ENCODE assay signal across 21 cellular contexts in the genomic region with DNA sequence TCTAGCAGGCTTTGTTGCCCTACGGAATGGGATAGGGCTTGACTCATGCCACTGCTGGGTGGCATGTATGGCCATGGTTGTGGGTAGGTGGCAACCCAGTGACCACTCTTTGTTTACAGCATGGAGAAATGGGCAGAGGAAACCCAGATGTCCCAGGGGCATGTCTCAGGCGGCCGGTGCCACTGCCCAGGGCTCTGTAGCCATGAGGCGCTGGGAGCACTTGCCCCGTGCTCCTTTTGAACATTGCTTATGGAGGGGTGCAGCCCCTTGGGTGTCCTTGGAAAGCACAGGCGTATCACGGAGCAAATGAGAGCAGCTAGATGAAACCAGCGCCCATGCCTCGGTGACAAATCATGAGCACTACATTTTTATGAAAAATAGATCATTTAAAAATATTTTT.
DNase-seq lines count a peak whose midpoint lies in the region; ATAC-seq and TF ChIP-seq lines count a peak whose summit lies in the region.
"Had no signal": no experiment of that assay in that cellular context is flagged by ENCODE, and none has a peak within 500 bp of the region (broad histone marks: within the 10 kb centered on the region; RNA-seq: fewer than 3 reads in every experiment).

No MANE protein-coding gene starts in this region.

- H3K36me3 ChIP-seq in left ventricle myocardium inferior: peaks cover 10% of the 10 kb centered on the region
- no peaks in the 10 kb centered on the region for H3K36me3 ChIP-seq in mesenchymal stem cell (ENCODE audit: control insufficient read depth in 1 of 2, insufficient read depth in 2 of 2, low read depth in 1 of 2, low read length in 2 of 2)
- H3K36me3 ChIP-seq in sigmoid colon: no peaks in the 10 kb centered on the region
- no peaks in the 10 kb centered on the region for H3K36me3 ChIP-seq in spleen

- H3K23ac ChIP-seq in mesenchymal stem cell (ENCODE audit: low read length in 2 of 2): no peak overlapping the region

- H3K4me3 Mint-ChIP-seq in activated T-cell treated with anti-CD3 and anti-CD28 coated beads, Interleukin-2, amount 50 U/mL, for 72 hours: no peak overlapping the region
- H3K4me3 Mint-ChIP-seq: GM23338, H9 had no signal

- H3K27ac ChIP-seq in left ventricle myocardium inferior (replicated peaks) (peak overlapping the region; percentile 89), mesenchymal stem cell (ENCODE audit: low read length, poor library complexity, severe bottlenecking) (no peak overlapping the region), sigmoid colon (peak overlapping the region; percentile 19 to 88 (median 84)), spleen (peak overlapping the region in 3 of 8 donors; percentile 28 to 48 (median 43))

- TF ChIP-seq EP300 in sigmoid colon (IDR thresholded peaks at IDR 0.05): no peak

- H4K8ac ChIP-seq in mesenchymal stem cell (ENCODE audit: low read length): peak overlapping the region; percentile 27

- no peaks in the 10 kb centered on the region for H3K79me1 ChIP-seq in mesenchymal stem cell (replicated peaks; ENCODE audit: low read length, poor library complexity, severe bottlenecking)

- peak overlapping the region; percentile 64 for H2BK15ac ChIP-seq in mesenchymal stem cell (ENCODE audit: low read depth, poor library complexity, severe bottlenecking)

- no peak overlapping the region for H3K4me2 ChIP-seq in mesenchymal stem cell (ENCODE audit: low read length, poor library complexity, severe bottlenecking)
- H3K4me2 ChIP-seq: GM23338 had no signal

- TF ChIP-seq CTCF in left ventricle myocardium inferior (IDR thresholded peaks at IDR 0.05; ENCODE audit: borderline replicate concordance): no peak
- no peak for TF ChIP-seq CTCF in sigmoid colon (IDR thresholded peaks at IDR 0.05)
- TF ChIP-seq CTCF in spleen (IDR thresholded peaks at IDR 0.05 in 8 of 11, conservative IDR thresholded peaks at IDR 0.05 in 3 of 11): no peak

- no peak overlapping the region for H3K4me3 ChIP-seq in left ventricle myocardium inferior
- H3K4me3 ChIP-seq in mesenchymal stem cell (ENCODE audit: insufficient read depth in 1 of 2, low read depth in 1 of 2, low read length in 2 of 2): no peak overlapping the region
- no peak overlapping the region for H3K4me3 ChIP-seq in sigmoid colon
- no peak overlapping the region for H3K4me3 ChIP-seq in spleen
- H3K4me3 ChIP-seq: GM23338, K562 had no signal

- no peaks in the 10 kb centered on the region for H3K9me3 Mint-ChIP-seq in activated T-cell treated with anti-CD3 and anti-CD28 coated beads, Interleukin-2, amount 50 U/mL, for 72 hours
- H3K9me3 Mint-ChIP-seq: GM23338, H9 had no signal

- WGBS in mesenchymal stem cell: 97% methylated on average over 9 of the region's 9 CpGs
- WGBS in sigmoid colon, 2 donors: 93 to 95% methylated on average over 9 of the region's 9 CpGs
- WGBS in spleen, 5 donors: 80 to 95% (median 89%) methylated on average over 7 to 9 of the region's 9 CpGs

- peak overlapping the region; percentile 77 for H2BK120ac ChIP-seq in mesenchymal stem cell (ENCODE audit: low read depth, low read length)

- H2BK5ac ChIP-seq in mesenchymal stem cell (ENCODE audit: low read depth, low read length, poor library complexity, severe bottlenecking): no peak overlapping the region

- peak overlapping the region; percentile 80 to 84 for H2BK12ac ChIP-seq in mesenchymal stem cell (ENCODE audit: low read length in 2 of 2)

- H3K14ac ChIP-seq in mesenchymal stem cell (ENCODE audit: low read length in 2 of 2): peak overlapping the region in 1 of 2 experiments; percentile 7

- no peak overlapping the region for H3K9ac ChIP-seq in mesenchymal stem cell (ENCODE audit: low read length)

- peak overlapping the region; percentile 56 to 69 for H3K18ac ChIP-seq in mesenchymal stem cell (ENCODE audit: low read depth in 1 of 2, low read length in 2 of 2)

- no peaks in the 10 kb centered on the region for H3K4me1 Mint-ChIP-seq in activated T-cell treated with anti-CD3 and anti-CD28 coated beads, Interleukin-2, amount 50 U/mL, for 72 hours (ENCODE audit: low read depth)
- H3K4me1 Mint-ChIP-seq: GM23338 had no signal

- no peak overlapping the region for H2AK5ac ChIP-seq in mesenchymal stem cell (ENCODE audit: low read length, severe bottlenecking)

- H3K36me3 Mint-ChIP-seq in activated T-cell treated with anti-CD3 and anti-CD28 coated beads, Interleukin-2, amount 50 U/mL, for 72 hours (ENCODE audit: insufficient read depth in 2 of 2): no peaks in the 10 kb centered on the region

- no peak overlapping the region for H3K27ac Mint-ChIP-seq in activated T-cell treated with anti-CD3 and anti-CD28 coated beads, Interleukin-2, amount 50 U/mL, for 72 hours
- H3K27ac Mint-ChIP-seq: GM23338, H9 had no signal

- H4K91ac ChIP-seq in mesenchymal stem cell (ENCODE audit: low read length): peak overlapping the region; percentile 85

- intact Hi-C loops in left ventricle myocardium inferior (cut with micrococcal nuclease): no loop called here
- intact Hi-C loops in left ventricle myocardium superior (cut with micrococcal nuclease): no loop called here
- intact Hi-C loops in sigmoid colon (cut with DNase I): loop anchor here (5.0 kb wide), 1 partner anchor 679 kb away; no protein-coding TSS in a partner anchor
- intact Hi-C loops in spleen (cut with DNase I; ENCODE audit: low total_unique reads): no loop called here

- no peak for TF ChIP-seq POLR2A in sigmoid colon (IDR thresholded peaks at IDR 0.05)
- no peak for TF ChIP-seq POLR2A in spleen (IDR thresholded peaks at IDR 0.05)

- ATAC-seq in left ventricle myocardium superior: no peak
- ATAC-seq in activated T-cell treated with anti-CD3 and anti-CD28 coated beads, Interleukin-2, amount 50 U/mL, for 72 hours (replicated peaks in 1 of 2): no peak
- ATAC-seq: GM23338, HepG2, K562 had no signal

- H3K27me3 ChIP-seq in left ventricle myocardium inferior (ENCODE audit: low read depth) (no peaks in the 10 kb centered on the region), mesenchymal stem cell (ENCODE audit: control insufficient read depth in 1 of 2, insufficient read depth in 1 of 2, low read length in 2 of 2) (no peaks in the 10 kb centered on the region), sigmoid colon (no peaks in the 10 kb centered on the region), spleen (replicated peaks in 1 of 7) (no peaks in the 10 kb centered on the region)

- H3K4me1 ChIP-seq in left ventricle myocardium inferior (peaks cover 62% of the 10 kb centered on the region), mesenchymal stem cell (ENCODE audit: control insufficient read depth, insufficient read depth, low read depth, low read length) (peaks cover 18% of the 10 kb centered on the region), sigmoid colon (peaks cover 0 to 55% (median 52%) of the 10 kb centered on the region in 4 donors), spleen (peaks cover 0 to 9% (median 0%) of the 10 kb centered on the region in 6 donors)

- H3K4ac ChIP-seq in mesenchymal stem cell (ENCODE audit: low read depth in 1 of 2, low read length in 2 of 2): peak overlapping the region; percentile 30 to 66

- DNase-seq in left ventricle myocardium inferior (no peak), left ventricle myocardium superior (no peak), mesenchymal stem cell (no peak), sigmoid colon (no peak), spleen (no peak)
- no peak for DNase-seq in activated T-cell treated with anti-CD3 and anti-CD28 coated beads, Interleukin-2, amount 50 U/mL, for 72 hours
- DNase-seq in NK-92 treated with Interleukin-12 subunit alpha and Interleukin-12 subunit beta, amount 100 ng/mL, for 24 hours (lab: John Stamatoyannopoulos, UW): no peak
- DNase-seq: Calu3, DMS153, H9, Kasumi-1, NCI-H1105, NCI-H2029, NCI-H446 treated with DMSO at 0.1 percent for 48 hours, NCI-H526, NCI-H82, RPMI8226, SHP77 had no signal

- H3K27me3 Mint-ChIP-seq in activated T-cell treated with anti-CD3 and anti-CD28 coated beads, Interleukin-2, amount 50 U/mL, for 72 hours (ENCODE audit: low read depth): peaks cover 21% of the 10 kb centered on the region

- H3K9me3 ChIP-seq in left ventricle myocardium inferior (replicated peaks) (no peaks in the 10 kb centered on the region), mesenchymal stem cell (ENCODE audit: control insufficient read depth, low read length) (no peaks in the 10 kb centered on the region), sigmoid colon (no peaks in the 10 kb centered on the region), spleen (no peaks in the 10 kb centered on the region)

- H2AFZ ChIP-seq in mesenchymal stem cell (ENCODE audit: low read depth, low read length): no peak overlapping the region
